Comparison of ENCODE assay signal across 25 cellular contexts in the genomic region with DNA sequence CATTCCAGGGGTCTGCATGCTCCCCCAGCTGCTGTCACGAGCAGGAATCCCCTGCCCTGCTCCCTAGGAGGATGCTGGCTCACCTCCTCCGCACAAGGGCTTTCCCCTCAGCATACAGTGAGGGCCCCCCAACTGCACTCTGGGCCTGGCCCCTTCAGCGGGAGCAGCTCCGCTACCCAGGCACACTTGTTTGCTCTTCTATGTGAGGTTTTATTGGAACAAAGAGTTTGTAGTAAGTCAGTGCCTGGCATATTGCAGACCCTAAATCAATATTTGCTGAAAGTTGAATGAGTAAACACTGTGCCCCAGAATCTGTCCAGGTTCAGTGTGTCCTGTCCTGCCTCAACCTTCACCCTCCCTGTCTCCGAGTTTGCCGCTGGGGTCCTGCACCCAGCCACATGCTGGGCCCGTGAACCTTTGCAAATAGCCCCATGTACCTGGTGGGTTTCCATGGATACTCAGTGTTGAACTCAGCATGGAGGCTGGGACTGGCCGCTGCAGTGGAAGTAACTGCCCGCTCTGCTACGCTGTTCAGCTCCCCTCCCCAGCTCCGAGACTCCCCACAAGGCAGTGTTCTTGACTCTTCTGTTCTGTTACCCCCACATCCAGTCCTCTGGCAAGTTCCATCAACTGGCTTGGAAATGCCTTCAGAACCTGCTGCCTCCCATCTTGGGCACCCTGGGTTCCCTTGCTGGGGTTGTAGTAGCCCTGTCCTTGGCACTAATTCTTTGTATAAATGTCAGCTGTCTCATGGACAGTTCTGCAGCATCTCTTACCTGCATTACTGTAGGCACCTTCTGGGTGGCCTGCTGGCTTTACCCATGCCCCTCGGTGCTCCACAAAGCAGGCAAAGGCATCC. TPM values are rescaled to one million over a fixed set of nuclear protein-coding genes. Genes with fewer than 3 reads are reported as not detected.
DNase-seq lines count a peak whose midpoint lies in the region; ATAC-seq and TF ChIP-seq lines count a peak whose summit lies in the region.
"Had no signal": no experiment of that assay in that cellular context is flagged by ENCODE, and none has a peak within 500 bp of the region (broad histone marks: within the 10 kb centered on the region; RNA-seq: fewer than 3 reads in every experiment).

No MANE protein-coding gene starts in this region.

- H3K27ac ChIP-seq in VCaP, result peak overlapping the region; percentile 70
- peak overlapping the region; percentile 76 to 94 (median 92) for H3K27ac ChIP-seq in right lobe of liver
- H3K27ac ChIP-seq: dorsolateral prefrontal cortex, RWPE1, SK-N-MC had no signal

- H3K9me3 Mint-ChIP-seq in stimulated activated effector memory CD8-positive, alpha-beta T cell treated with anti-CD3 and anti-CD28 coated beads, Interleukin-12 subunit alpha, Interleukin-12 subunit beta, amount 100 ng/mL, for 72 hours, result no peaks in the 10 kb centered on the region
- no peaks in the 10 kb centered on the region for H3K9me3 Mint-ChIP-seq in stimulated activated memory B cell treated with anti-CD40 and anti-IgM and Interleukin-4, amounts not matched to agents 10 μg/mL and 1 μg/mL and 100 μg/mL, for 72 hours
- H3K9me3 Mint-ChIP-seq: activated CD4-positive, alpha-beta memory T cell treated with anti-CD3 and anti-CD28 coated beads for 36 hours; activated naive CD8-positive, alpha-beta T cell treated with anti-CD3 and anti-CD28 coated beads, Interleukin-2, amount 10 ng/mL, durations not matched to agents 7 days and 5 days; CD4-positive, alpha-beta T cell; central memory CD8-positive, alpha-beta T cell had no signal

- peaks cover 32% of the 10 kb centered on the region for H3K4me1 Mint-ChIP-seq in stimulated activated effector memory CD8-positive, alpha-beta T cell treated with anti-CD3 and anti-CD28 coated beads, Interleukin-12 subunit alpha, Interleukin-12 subunit beta, amount 100 ng/mL, for 72 hours
- H3K4me1 Mint-ChIP-seq in stimulated activated memory B cell treated with anti-CD40 and anti-IgM and Interleukin-4, amounts not matched to agents 10 μg/mL and 1 μg/mL and 100 μg/mL, for 72 hours, result no peaks in the 10 kb centered on the region

- H3K36me3 Mint-ChIP-seq in stimulated activated effector memory CD8-positive, alpha-beta T cell treated with anti-CD3 and anti-CD28 coated beads, Interleukin-12 subunit alpha, Interleukin-12 subunit beta, amount 100 ng/mL, for 72 hours, result no peaks in the 10 kb centered on the region
- peaks cover 6% of the 10 kb centered on the region for H3K36me3 Mint-ChIP-seq in stimulated activated memory B cell treated with anti-CD40 and anti-IgM and Interleukin-4, amounts not matched to agents 10 μg/mL and 1 μg/mL and 100 μg/mL, for 72 hours
- H3K36me3 Mint-ChIP-seq: activated CD4-positive, alpha-beta memory T cell treated with anti-CD3 and anti-CD28 coated beads for 36 hours; activated naive CD8-positive, alpha-beta T cell treated with anti-CD3 and anti-CD28 coated beads, Interleukin-2, amount 10 ng/mL, durations not matched to agents 7 days and 5 days had no signal

- intact Hi-C loops in right lobe of liver (cut with DNase I), result no loop called here

- no peak for TF ChIP-seq POLR2A in right lobe of liver (IDR thresholded peaks at IDR 0.05)

- no peaks in the 10 kb centered on the region for H3K27me3 ChIP-seq in right lobe of liver
- H3K27me3 ChIP-seq: ascending aorta, dorsolateral prefrontal cortex, uterus had no signal

- no peaks in the 10 kb centered on the region for H3K9me3 ChIP-seq in right lobe of liver
- H3K9me3 ChIP-seq: ascending aorta, mucosa of descending colon, thoracic aorta, uterus had no signal

- no peak overlapping the region for H3K4me3 ChIP-seq in right lobe of liver
- H3K4me3 ChIP-seq: ascending aorta, dorsolateral prefrontal cortex, mucosa of descending colon, SK-N-MC, thoracic aorta, uterus had no signal

- ATAC-seq in right lobe of liver, result peak; percentile 70 to 86 (median 79)
- no peak for ATAC-seq in stimulated activated effector memory CD8-positive, alpha-beta T cell treated with anti-CD3 and anti-CD28 coated beads, Interleukin-12 subunit alpha, Interleukin-12 subunit beta, amount 100 ng/mL, for 72 hours
- ATAC-seq in stimulated activated memory B cell treated with anti-CD40 and anti-IgM and Interleukin-4, amounts not matched to agents 10 μg/mL and 1 μg/mL and 100 μg/mL, for 72 hours, result no peak
- ATAC-seq in HG03442 (IDR thresholded peaks at IDR 0.05; ENCODE audit: unreplicated experiment), result no peak

- TF ChIP-seq CTCF in VCaP (conservative IDR thresholded peaks at IDR 0.05) (no peak), right lobe of liver (IDR thresholded peaks at IDR 0.05) (no peak)

- no peaks in the 10 kb centered on the region for H3K27me3 Mint-ChIP-seq in stimulated activated memory B cell treated with anti-CD40 and anti-IgM and Interleukin-4, amounts not matched to agents 10 μg/mL and 1 μg/mL and 100 μg/mL, for 72 hours
- H3K27me3 Mint-ChIP-seq: activated CD4-positive, alpha-beta memory T cell treated with anti-CD3 and anti-CD28 coated beads for 36 hours; activated naive CD8-positive, alpha-beta T cell treated with anti-CD3 and anti-CD28 coated beads, Interleukin-2, amount 10 ng/mL, durations not matched to agents 7 days and 5 days; CD4-positive, alpha-beta T cell; central memory CD8-positive, alpha-beta T cell had no signal

- DNase-seq in NCI-H1417 (lab: John Stamatoyannopoulos, UW) (peak in 2 of 3 experiments; percentile 39 to 46), NCI-H1417 treated with DMSO at 0.1 percent for 48 hours (lab: John Stamatoyannopoulos, UW) (no peak), right lobe of liver (peak; percentile 75 to 94 (median 94))
- no peak for DNase-seq in stimulated activated effector memory CD8-positive, alpha-beta T cell treated with anti-CD3 and anti-CD28 coated beads, Interleukin-12 subunit alpha, Interleukin-12 subunit beta, amount 100 ng/mL, for 72 hours (ENCODE audit: low spot score in 2 of 2)
- DNase-seq in NK-92 treated with Interleukin-12 subunit alpha and Interleukin-12 subunit beta, amount 100 ng/mL, for 24 hours (lab: John Stamatoyannopoulos, UW), result no peak
- DNase-seq: 8988T, activated gamma-delta T cell, H7 had no signal

- H3K36me3 ChIP-seq in right lobe of liver, result peaks cover 0 to 43% (median 8%) of the 10 kb centered on the region in 4 donors
- H3K36me3 ChIP-seq: ascending aorta, thoracic aorta, uterus had no signal

- H3K4me1 ChIP-seq in right lobe of liver, result peaks cover 0 to 78% (median 46%) of the 10 kb centered on the region in 4 donors

- peak overlapping the region; percentile 26 for H3K27ac Mint-ChIP-seq in stimulated activated effector memory CD8-positive, alpha-beta T cell treated with anti-CD3 and anti-CD28 coated beads, Interleukin-12 subunit alpha, Interleukin-12 subunit beta, amount 100 ng/mL, for 72 hours
- no peak overlapping the region for H3K27ac Mint-ChIP-seq in stimulated activated memory B cell treated with anti-CD40 and anti-IgM and Interleukin-4, amounts not matched to agents 10 μg/mL and 1 μg/mL and 100 μg/mL, for 72 hours
- H3K27ac Mint-ChIP-seq: activated CD4-positive, alpha-beta memory T cell treated with anti-CD3 and anti-CD28 coated beads for 36 hours; activated naive CD8-positive, alpha-beta T cell treated with anti-CD3 and anti-CD28 coated beads, Interleukin-2, amount 10 ng/mL, durations not matched to agents 7 days and 5 days; CD4-positive, alpha-beta T cell had no signal

- no peak overlapping the region for H3K4me3 Mint-ChIP-seq in stimulated activated effector memory CD8-positive, alpha-beta T cell treated with anti-CD3 and anti-CD28 coated beads, Interleukin-12 subunit alpha, Interleukin-12 subunit beta, amount 100 ng/mL, for 72 hours
- no peak overlapping the region for H3K4me3 Mint-ChIP-seq in stimulated activated memory B cell treated with anti-CD40 and anti-IgM and Interleukin-4, amounts not matched to agents 10 μg/mL and 1 μg/mL and 100 μg/mL, for 72 hours
- H3K4me3 Mint-ChIP-seq: activated CD4-positive, alpha-beta memory T cell treated with anti-CD3 and anti-CD28 coated beads for 36 hours; activated naive CD8-positive, alpha-beta T cell treated with anti-CD3 and anti-CD28 coated beads, Interleukin-2, amount 10 ng/mL, durations not matched to agents 7 days and 5 days; CD4-positive, alpha-beta T cell; central memory CD8-positive, alpha-beta T cell had no signal

- 44% methylated on average over 7 of the region's 12 CpGs for WGBS in right lobe of liver (ENCODE audit: insufficient coverage, low coverage, low lambda C conversion rate, missing lambda C conversion rate)

RNA-seq across cellular contexts. Expression of a gene that starts 15.7 kb away (rescaled TPM):
- 1,000 to 10,000 TPM in 3 of 6 experiments, 100 to 1,000 TPM in 3; 190 to 1,656 (median 769) TPM for total RNA-seq in right lobe of liver
- total RNA-seq: ascending aorta, endothelial cell of umbilical vein, G401, OCI-LY7 had no signal

Comparison
In these comparisons a context has a peak if more than half of its experiments do, and no peak if none do; other contexts are left out.
1. DNase-seq: peak in NCI-H1417 (2 of 3) and right lobe of liver (3 of 3); none in NCI-H1417 treated with DMSO at 0.1 percent for 48 hours (single experiment), stimulated activated effector memory CD8-positive, alpha-beta T cell treated with anti-CD3 and anti-CD28 coated beads, Interleukin-12 subunit alpha, Interleukin-12 subunit beta, amount 100 ng/mL, for 72 hours (0 of 2) and NK-92 treated with Interleukin-12 subunit alpha and Interleukin-12 subunit beta, amount 100 ng/mL, for 24 hours (single experiment).
2. ATAC-seq: peak in right lobe of liver (4 of 4); none in stimulated activated effector memory CD8-positive, alpha-beta T cell treated with anti-CD3 and anti-CD28 coated beads, Interleukin-12 subunit alpha, Interleukin-12 subunit beta, amount 100 ng/mL, for 72 hours (single experiment), stimulated activated memory B cell treated with anti-CD40 and anti-IgM and Interleukin-4, amounts not matched to agents 10 μg/mL and 1 μg/mL and 100 μg/mL, for 72 hours (single experiment) and HG03442 (single experiment).